In the genomic region with DNA sequence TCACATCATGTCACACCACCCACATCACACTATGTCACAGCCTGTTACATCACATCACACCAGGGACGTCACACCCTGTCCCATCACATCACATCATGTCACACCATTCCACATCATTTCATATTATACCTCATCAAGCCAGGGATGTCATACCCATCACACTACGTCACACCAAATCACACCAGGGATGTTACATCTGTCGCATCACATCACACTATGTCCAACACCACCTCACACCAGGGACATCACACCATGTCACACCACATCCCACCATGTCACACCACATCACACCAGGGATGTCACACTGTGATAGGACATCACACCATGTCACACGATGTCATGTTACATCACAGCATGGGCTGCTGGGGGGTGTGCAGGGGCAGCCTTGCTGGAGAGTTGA, we compare ENCODE assay signal across 37 cellular contexts.
"Had no signal": no experiment of that assay in that cellular context is flagged by ENCODE, and none has a peak within 500 bp of the region (broad histone marks: within the 10 kb centered on the region; RNA-seq: fewer than 3 reads in every experiment).

No MANE protein-coding gene starts in this region.

- H3K4me1 Mint-ChIP-seq: activated naive CD4-positive, alpha-beta T cell treated with anti-CD3 and anti-CD28 coated beads, Interleukin-2, amount 10 ng/mL, durations not matched to agents 7 days and 5 days; activated naive CD8-positive, alpha-beta T cell treated with anti-CD3 and anti-CD28 coated beads for 36 hours had no signal

- H3K4me2 ChIP-seq: PC-9 had no signal

- H2AFZ ChIP-seq: PC-9 had no signal

- H3K27me3 Mint-ChIP-seq: activated B cell treated with CpG ODN at 0.5 μM for 24 hours; activated CD8-positive, alpha-beta T cell treated with anti-CD3 and anti-CD28 coated beads for 36 hours had no signal

- H3K27ac ChIP-seq: brain microvascular endothelial cell, PC-9, RWPE1, VCaP had no signal

- H3K9me3 ChIP-seq: MG63 had no signal

- H3K36me3 Mint-ChIP-seq: activated naive CD4-positive, alpha-beta T cell treated with anti-CD3 and anti-CD28 coated beads, Interleukin-2, amount 10 ng/mL, durations not matched to agents 7 days and 5 days; activated naive CD8-positive, alpha-beta T cell treated with anti-CD3 and anti-CD28 coated beads for 36 hours had no signal

- H3K36me3 ChIP-seq: brain microvascular endothelial cell, MG63 had no signal

- H3K27me3 ChIP-seq: brain microvascular endothelial cell, MG63 had no signal

- H3K4me3 Mint-ChIP-seq: activated B cell treated with CpG ODN at 0.5 μM for 24 hours; activated CD8-positive, alpha-beta T cell treated with anti-CD3 and anti-CD28 coated beads for 36 hours; activated naive CD4-positive, alpha-beta T cell treated with anti-CD3 and anti-CD28 coated beads, Interleukin-2, amount 10 ng/mL, durations not matched to agents 7 days and 5 days; activated naive CD8-positive, alpha-beta T cell treated with anti-CD3 and anti-CD28 coated beads for 36 hours; activated T-cell treated with anti-CD3 and anti-CD28 coated beads, Interleukin-2, amount 50 U/mL, for 4 hours; activated T-helper 1 cell treated with anti-CD3 and anti-CD28 coated beads, Interleukin-12 subunit alpha, Interleukin-12 subunit beta, Interleukin-2, Interleukin-4 antibody, amounts not matched to agents 30 ng/mL and 10 ng/mL and 1 ng/mL, durations not matched to agents 14 hours and 24 hours and 36 hours had no signal

- ATAC-seq: activated CD8-positive, alpha-beta T cell treated with anti-CD3 and anti-CD28 coated beads for 36 hours; activated T-cell treated with anti-CD3 and anti-CD28 coated beads, Interleukin-2, amount 50 U/mL, for 4 hours; Right ventricle myocardium inferior had no signal

- DNase-seq: activated B cell treated with CpG ODN at 0.5 μM for 24 hours; activated CD4-positive, alpha-beta T cell treated with anti-CD3 and anti-CD28 coated beads for 48 hours; activated CD4-positive, CD25-positive, alpha-beta regulatory T cell treated with anti-CD3 and anti-CD28 coated beads, Interleukin-2, amount 50 U/mL, for 72 hours; activated CD8-positive, alpha-beta T cell treated with anti-CD3 and anti-CD28 coated beads for 36 hours; activated gamma-delta T cell treated with Interleukin-2 at 50 U/mL for 16 hours; activated naive CD4-positive, alpha-beta T cell treated with anti-CD3 and anti-CD28 coated beads, Interleukin-2, amount 10 ng/mL, durations not matched to agents 7 days and 5 days; activated naive CD8-positive, alpha-beta T cell treated with anti-CD3 and anti-CD28 coated beads for 36 hours; activated T-cell treated with anti-CD3 and anti-CD28 coated beads for 4 hours; activated T-cell treated with anti-CD3 and anti-CD28 coated beads, Interleukin-2, amount 50 U/mL, for 4 hours; amniotic stem cell; aorta; brain microvascular endothelial cell; central memory CD4-positive, alpha-beta T cell; Kasumi-1; KG1; MG63; MV-4-11; NCI-H1092; NCI-H1436 treated with DMSO at 0.1 percent for 48 hours; NCI-H1694 treated with DMSO at 0.1 percent for 48 hours; NCI-H2029; NCI-H2107; NCI-H2171; NCI-H510A; NCI-H526; NCI-H748 treated with DMSO at 0.1 percent for 48 hours; NK-92 treated with Interleukin-12 subunit alpha and Interleukin-12 subunit beta, amount 100 ng/mL, for 24 hours; PC-9; SIG-M5; T-helper 1 cell; T-helper 2 cell; T-helper 9 cell had no signal

- FAIRE-seq: RCC 7860 had no signal

- H3K4me3 ChIP-seq: MG63, PC-9 had no signal

- H3K27ac Mint-ChIP-seq: activated B cell treated with CpG ODN at 0.5 μM for 24 hours; activated CD8-positive, alpha-beta T cell treated with anti-CD3 and anti-CD28 coated beads for 36 hours; activated naive CD4-positive, alpha-beta T cell treated with anti-CD3 and anti-CD28 coated beads, Interleukin-2, amount 10 ng/mL, durations not matched to agents 7 days and 5 days; activated naive CD8-positive, alpha-beta T cell treated with anti-CD3 and anti-CD28 coated beads for 36 hours; activated T-helper 1 cell treated with anti-CD3 and anti-CD28 coated beads, Interleukin-12 subunit alpha, Interleukin-12 subunit beta, Interleukin-2, Interleukin-4 antibody, amounts not matched to agents 30 ng/mL and 10 ng/mL and 1 ng/mL, durations not matched to agents 14 hours and 24 hours and 36 hours had no signal

- H3K9me3 Mint-ChIP-seq: activated CD8-positive, alpha-beta T cell treated with anti-CD3 and anti-CD28 coated beads for 36 hours had no signal
